35 cellular contexts compared by ENCODE assay signal in the genomic region with DNA sequence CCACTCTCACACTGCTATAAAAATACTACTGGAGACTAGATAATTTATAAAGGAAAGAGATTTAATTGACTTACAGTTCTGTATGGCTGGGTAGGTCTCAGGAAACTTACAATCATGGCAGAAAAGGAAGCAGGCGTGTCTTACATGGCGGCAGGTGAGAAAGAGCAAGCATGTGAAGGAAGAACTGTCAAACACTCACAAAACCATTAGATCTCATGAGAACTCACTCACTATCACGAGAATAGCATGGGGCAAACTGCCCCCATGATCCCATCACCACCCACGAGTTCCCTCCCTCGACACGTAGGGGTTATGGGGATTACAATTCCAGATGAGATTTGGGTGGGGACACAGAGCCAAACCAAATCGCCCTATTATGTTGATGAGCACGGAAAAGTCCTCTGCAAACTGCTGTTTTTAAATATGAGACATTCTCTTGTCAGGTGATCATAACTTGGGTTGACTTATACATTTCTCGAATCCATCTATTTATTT.
DNase-seq lines count a peak whose midpoint lies in the region; ATAC-seq, FAIRE-seq and TF ChIP-seq lines count a peak whose summit lies in the region.
"Had no signal": no experiment of that assay in that cellular context is flagged by ENCODE, and none has a peak within 500 bp of the region (broad histone marks: within the 10 kb centered on the region; RNA-seq: fewer than 3 reads in every experiment).

No MANE protein-coding gene starts in this region.

- FAIRE-seq in HepG2 (lab: Jason Lieb, UNC) = no peak
- no peak for FAIRE-seq in K562 (lab: Jason Lieb, UNC)
- FAIRE-seq: A204.1, A549, D721Med had no signal

- H3K9me1 ChIP-seq in K562 (ENCODE audit: control insufficient read depth, insufficient read depth, low read length) = no peaks in the 10 kb centered on the region

- TF ChIP-seq POLR2A in HepG2 (IDR thresholded peaks at IDR 0.05; ENCODE audit: insufficient read depth in 1 of 2, low read depth in 2 of 2, low read length in 2 of 2) (no peak), right lobe of liver (IDR thresholded peaks at IDR 0.05) (no peak), K562 (conservative IDR thresholded peaks at IDR 0.05) (peak; percentile 43; the same call in 1 of the 2 replicates)

- no peaks in the 10 kb centered on the region for H3K9me3 Mint-ChIP-seq in endothelial cell (ENCODE audit: unreplicated experiment)
- H3K9me3 Mint-ChIP-seq: CD4-positive, alpha-beta T cell; CD4-positive, CD25-positive, alpha-beta regulatory T cell; CD8-positive, alpha-beta memory T cell; CD8-positive, alpha-beta T cell had no signal

- H3K4me1 Mint-ChIP-seq in endothelial cell (ENCODE audit: unreplicated experiment) = no peaks in the 10 kb centered on the region
- H3K4me1 Mint-ChIP-seq: B cell; CD4-positive, alpha-beta memory T cell; CD4-positive, CD25-positive, alpha-beta regulatory T cell; CD8-positive, alpha-beta memory T cell had no signal

- H3K4me3 ChIP-seq in HepG2 (replicated peaks in 1 of 3; ENCODE audit: insufficient read depth in 1 of 3, low read depth in 2 of 3, low read length in 3 of 3) = no peak overlapping the region
- H3K4me3 ChIP-seq in right lobe of liver = no peak overlapping the region
- H3K4me3 ChIP-seq in K562 = no peak overlapping the region
- H3K4me3 ChIP-seq: A549; BLaER1; BLaER1 treated with 17β-estradiol and CSF1 and Interleukin-3, amounts not matched to agents 10 nM and 100 nM had no signal

- H3K36me3 Mint-ChIP-seq in endothelial cell (ENCODE audit: low read depth, unreplicated experiment) = no peaks in the 10 kb centered on the region
- H3K36me3 Mint-ChIP-seq: CD14-positive monocyte had no signal

- H3K27ac ChIP-seq in HepG2 (ENCODE audit: extremely low read length, insufficient read depth, low read length) = no peak overlapping the region
- no peak overlapping the region for H3K27ac ChIP-seq in right lobe of liver
- H3K27ac ChIP-seq in K562 (ENCODE audit: extremely low read depth, low read depth, low read length) = no peak overlapping the region
- H3K27ac ChIP-seq: 22Rv1; A549; BLaER1; BLaER1 treated with 17β-estradiol and CSF1 and Interleukin-3, amounts not matched to agents 10 nM and 100 nM; C4-2B had no signal

- ATAC-seq in HepG2 = no peak
- no peak for ATAC-seq in right lobe of liver
- ATAC-seq in K562 = peak; percentile 5; the same call in 2 of the 3 replicates
- no peak for ATAC-seq in HG02973 (IDR thresholded peaks at IDR 0.05; ENCODE audit: unreplicated experiment)
- no peak for ATAC-seq in GM21515 (IDR thresholded peaks at IDR 0.05; ENCODE audit: unreplicated experiment)
- ATAC-seq: A549; CD8-positive, alpha-beta T cell had no signal

- intact Hi-C loops in HepG2 (cut with micrococcal nuclease; ENCODE audit: unreplicated experiment) (no loop called here), right lobe of liver (cut with DNase I) (no loop called here), K562 (cut with micrococcal nuclease) (no loop called here)

- H3K4me2 ChIP-seq in HepG2 (ENCODE audit: low read depth, low read length) = no peak overlapping the region
- H3K4me2 ChIP-seq in K562 (ENCODE audit: insufficient read depth, low read length) = no peak overlapping the region
- H3K4me2 ChIP-seq: A549; BLaER1; BLaER1 treated with 17β-estradiol and CSF1 and Interleukin-3, amounts not matched to agents 10 nM and 100 nM had no signal

- H3K27ac Mint-ChIP-seq in endothelial cell (ENCODE audit: unreplicated experiment) = no peak overlapping the region
- H3K27ac Mint-ChIP-seq: B cell; CD14-positive monocyte; CD4-positive, alpha-beta memory T cell; CD4-positive, alpha-beta T cell; CD4-positive, CD25-positive, alpha-beta regulatory T cell; CD8-positive, alpha-beta memory T cell; CD8-positive, alpha-beta T cell had no signal

- H3K4me1 ChIP-seq in HepG2 (ENCODE audit: insufficient read depth, low read length) (peaks cover 7% of the 10 kb centered on the region; the same call in 1 of the 2 replicates), right lobe of liver (no peaks in the 10 kb centered on the region), K562 (replicated peaks in 1 of 2; ENCODE audit: control insufficient read depth in 2 of 2, insufficient read depth in 2 of 2, low read length in 2 of 2) (peaks cover 4 to 43% of the 10 kb centered on the region in 2 experiments; a peak in 4 of 5 replicates)
- H3K4me1 ChIP-seq: A549, BE2C, BLaER1, Caco-2 had no signal

- H3K27me3 Mint-ChIP-seq in endothelial cell (ENCODE audit: unreplicated experiment) = no peaks in the 10 kb centered on the region
- H3K27me3 Mint-ChIP-seq: B cell; CD4-positive, alpha-beta memory T cell; CD4-positive, alpha-beta T cell; CD4-positive, CD25-positive, alpha-beta regulatory T cell; CD8-positive, alpha-beta memory T cell had no signal

- 96% methylated on average over 9 of the region's 9 CpGs for WGBS in HepG2 (ENCODE audit: low lambda C conversion rate)
- 94% methylated on average over 9 of the region's 9 CpGs for WGBS in right lobe of liver (ENCODE audit: insufficient coverage, low coverage, low lambda C conversion rate, missing lambda C conversion rate)
- WGBS in K562 (ENCODE audit: insufficient coverage, low coverage, missing lambda C conversion rate) = 87% methylated on average over 9 of the region's 9 CpGs

- TF ChIP-seq CTCF in HepG2 (CRISPR knock-in tag; IDR thresholded peaks at IDR 0.05) (no peak), right lobe of liver (IDR thresholded peaks at IDR 0.05) (no peak), K562 (IDR thresholded peaks at IDR 0.05 in 2 of 3, conservative IDR thresholded peaks at IDR 0.05 in 1 of 3; ENCODE audit: insufficient read depth in 2 of 3, low read depth in 1 of 3, low read length in 3 of 3) (no peak), endothelial cell (IDR thresholded peaks at IDR 0.05; ENCODE audit: unreplicated experiment) (no peak)

- H2AFZ ChIP-seq in HepG2 (ENCODE audit: low read length) (no peak overlapping the region), K562 (ENCODE audit: low read depth, low read length) (no peak overlapping the region)

- H3K9ac ChIP-seq in HepG2 (ENCODE audit: insufficient read depth, low read depth, low read length) (no peak overlapping the region), K562 (ENCODE audit: insufficient read depth in 1 of 2, low read depth in 2 of 2, low read length in 2 of 2) (no peak overlapping the region)
- H3K9ac ChIP-seq: BLaER1; BLaER1 treated with 17β-estradiol and CSF1 and Interleukin-3, amounts not matched to agents 10 nM and 100 nM had no signal

- CTCF ChIA-PET in HepG2 (lab: Yijun Ruan, JAX; ENCODE audit: low intra/inter-chr PET ratio, low total read pairs) = no interaction called here
- CTCF ChIA-PET in K562 (lab: Yijun Ruan, JAX; ENCODE audit: low intra/inter-chr PET ratio) = no interaction called here

- BruUV-seq in HepG2 (replicated peaks; lab: Mats Ljungman, UMichigan) = no TSS peak
- BruUV-seq in K562 (replicated peaks; lab: Mats Ljungman, UMichigan) = no TSS peak

- POLR2A ChIA-PET in HepG2 (lab: Yijun Ruan, JAX) (no interaction called here), K562 (lab: Yijun Ruan, JAX) (interaction anchor here (1.7 kb wide), 1 partner anchor 19 kb away, joined by 5 read pairs; no protein-coding TSS in a partner anchor)

- H3K36me3 ChIP-seq in HepG2 (replicated peaks in 1 of 2; ENCODE audit: control insufficient read depth in 1 of 2, insufficient read depth in 2 of 2, low read length in 2 of 2) (peaks cover 0 to 7% of the 10 kb centered on the region in 2 experiments; a peak in 4 of 5 replicates), right lobe of liver (no peaks in the 10 kb centered on the region), K562 (ENCODE audit: control insufficient read depth, insufficient read depth, low read length) (peaks cover 94% of the 10 kb centered on the region)
- H3K36me3 ChIP-seq: BE2C; BLaER1; BLaER1 treated with 17β-estradiol and CSF1 and Interleukin-3, amounts not matched to agents 10 nM and 100 nM had no signal

- DNase-seq in HepG2 (ENCODE audit: low spot score) (no peak), right lobe of liver (no peak), K562 (ENCODE audit: extremely low read depth in 1 of 4, low spot score in 3 of 4) (no peak), endothelial cell (ENCODE audit: low spot score) (no peak)
- DNase-seq: 8988T; ACHN; AML-193; BE2C; C1 segment of cervical spinal cord; Caco-2; Calu3; CD4-positive, alpha-beta memory T cell; CD4-positive, alpha-beta T cell; CD4-positive, CD25-positive, alpha-beta regulatory T cell; CD8-positive, alpha-beta memory T cell; CD8-positive, alpha-beta T cell; COR-L47; DMS 273 treated with DMSO at 0.1 percent for 48 hours; DMS153; DMS53; DMS79; DMS79 treated with DMSO at 0.1 percent for 48 hours; DND-41; EL had no signal

- TF ChIP-seq EP300 in HepG2 (IDR thresholded peaks at IDR 0.05; ENCODE audit: low read depth in 2 of 2, low read length in 2 of 2) (no peak), HepG2 (CRISPR knock-in tag; IDR thresholded peaks at IDR 0.05; ENCODE audit: borderline replicate concordance) (no peak), K562 (IDR thresholded peaks at IDR 0.05; ENCODE audit: low read length) (no peak)

- in situ Hi-C loops in HepG2 (cut with HindIII; ENCODE audit: extremely low pct_ligation_motif_present, low pct_unique_long_range_greater_than_20kb) = no loop called here
- in situ Hi-C loops in K562 (cut with MboI) = no loop called here

- H4K20me1 ChIP-seq in HepG2 (ENCODE audit: insufficient read depth, low read length) (no peaks in the 10 kb centered on the region), K562 (replicated peaks; ENCODE audit: control insufficient read depth, insufficient read depth, low read length) (no peaks in the 10 kb centered on the region)
- H4K20me1 ChIP-seq: BLaER1; BLaER1 treated with 17β-estradiol and CSF1 and Interleukin-3, amounts not matched to agents 10 nM and 100 nM had no signal

- TF ChIP-seq RAD21 in HepG2 (CRISPR knock-in tag; IDR thresholded peaks at IDR 0.05) (no peak), K562 (CRISPR knock-in tag; conservative IDR thresholded peaks at IDR 0.05 in 1 of 2, IDR thresholded peaks at IDR 0.05 in 1 of 2) (no peak)

- H3K27me3 ChIP-seq in HepG2 (ENCODE audit: control insufficient read depth in 1 of 2, insufficient read depth in 2 of 2, low read length in 2 of 2) (no peaks in the 10 kb centered on the region), right lobe of liver (no peaks in the 10 kb centered on the region), K562 (ENCODE audit: control insufficient read depth in 2 of 2, insufficient read depth in 2 of 2, low read length in 2 of 2) (no peaks in the 10 kb centered on the region)
- H3K27me3 ChIP-seq: BE2C; BLaER1; BLaER1 treated with 17β-estradiol and CSF1 and Interleukin-3, amounts not matched to agents 10 nM and 100 nM had no signal

- H3K9me3 ChIP-seq in HepG2 (ENCODE audit: low read length) (no peaks in the 10 kb centered on the region), right lobe of liver (no peaks in the 10 kb centered on the region), K562 (replicated peaks; ENCODE audit: control insufficient read depth, insufficient read depth, low read depth, low read length) (no peaks in the 10 kb centered on the region)
- H3K9me3 ChIP-seq: A549; BE2C; BLaER1; BLaER1 treated with 17β-estradiol and CSF1 and Interleukin-3, amounts not matched to agents 10 nM and 100 nM; Caco-2 had no signal

- H3K79me2 ChIP-seq in HepG2 (ENCODE audit: insufficient read depth, low read length) (no peaks in the 10 kb centered on the region), K562 (ENCODE audit: control insufficient read depth, insufficient read depth, low read length) (peaks cover 28% of the 10 kb centered on the region; the same call in 1 of the 3 replicates)

- H3K4me3 Mint-ChIP-seq in endothelial cell (ENCODE audit: unreplicated experiment) = peak overlapping the region; percentile 8
- H3K4me3 Mint-ChIP-seq: B cell; CD14-positive monocyte; CD4-positive, alpha-beta memory T cell; CD4-positive, alpha-beta T cell; CD4-positive, CD25-positive, alpha-beta regulatory T cell; CD8-positive, alpha-beta memory T cell; CD8-positive, alpha-beta T cell had no signal
